1 cellular context compared by ENCODE assay signal in the genomic region with DNA sequence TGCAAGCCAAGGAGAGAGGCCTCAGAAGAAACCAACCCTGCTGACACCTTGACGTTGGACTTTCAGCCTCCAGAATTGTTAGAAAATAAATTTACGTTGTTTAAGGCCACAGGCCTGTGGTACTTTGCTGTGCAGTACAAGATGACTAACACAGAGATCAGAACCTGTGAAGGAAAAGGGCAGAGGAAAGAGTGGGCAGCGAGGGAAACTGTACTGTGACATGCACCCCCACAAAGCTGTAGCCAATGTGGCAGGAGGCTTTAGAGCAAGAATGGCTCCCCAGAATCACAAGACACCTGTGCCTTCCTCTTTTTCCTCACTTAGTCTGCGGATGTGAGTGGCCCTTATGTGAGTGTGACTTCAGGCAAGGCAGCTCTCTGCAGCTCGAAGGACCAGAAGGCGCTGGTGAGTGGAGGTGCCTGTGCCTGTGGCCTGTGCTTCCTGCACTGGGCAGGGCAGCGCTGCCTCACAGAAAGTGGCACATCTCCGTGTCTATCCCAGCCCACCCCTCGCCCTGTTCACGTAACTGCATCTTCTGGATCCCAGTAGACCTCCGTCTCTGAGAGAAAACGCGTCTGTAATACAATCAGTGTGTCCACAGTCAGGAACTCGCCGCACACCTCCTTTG.
TF ChIP-seq lines count a peak whose summit lies in the region.

No MANE protein-coding gene starts in this region.

TF ChIP-seq in GM12878, 131 proteins besides CTCF, POLR2A, EP300 and RAD21 (continued from another document):
- peak; percentile 26; the same call in 1 of the 2 replicates for TF ChIP-seq SPI1 (IDR thresholded peaks at IDR 0.05; ENCODE audit: borderline replicate concordance, insufficient read depth, low read depth, low read length)
